6 cellular contexts compared by ENCODE assay signal in genomic region chr14:22918519-22918808, GRCh38. TPM values are rescaled to one million over a fixed set of nuclear protein-coding genes. Genes with fewer than 3 reads are reported as not detected.
DNase-seq lines count a peak whose midpoint lies in the region; ATAC-seq and TF ChIP-seq lines count a peak whose summit lies in the region.

No MANE protein-coding gene starts in this region.

- no peak for DNase-seq in esophagus squamous epithelium (lab: John Stamatoyannopoulos, UW)
- no peak for DNase-seq in stimulated activated effector memory CD8-positive, alpha-beta T cell treated with anti-CD3 and anti-CD28 coated beads, Interleukin-12 subunit alpha, Interleukin-12 subunit beta, amount 100 ng/mL, for 72 hours (ENCODE audit: low spot score in 2 of 2)
- no peak for DNase-seq in NCI-H2029 treated with DMSO at 0.1 percent for 48 hours (lab: John Stamatoyannopoulos, UW)
- no peak for DNase-seq in amniotic stem cell (lab: John Stamatoyannopoulos, UW)

- peak overlapping the region; percentile 89 for H3K9ac ChIP-seq in HUES64 (ENCODE audit: low read depth, low read length)

- H3K27me3 ChIP-seq in HUES64 (ENCODE audit: insufficient read depth, low read length) (no peaks in the 10 kb centered on the region), esophagus squamous epithelium (no peaks in the 10 kb centered on the region)

- intact Hi-C loops in esophagus squamous epithelium (cut with DNase I) = no loop called here

- peak overlapping the region; percentile 83 for H3K27ac ChIP-seq in C4-2B
- H3K27ac ChIP-seq in HUES64 (ENCODE audit: low read depth, low read length) = peak overlapping the region; percentile 97
- H3K27ac ChIP-seq in esophagus squamous epithelium = peak overlapping the region; percentile 92 to 98 (median 98)

- H3K4me3 ChIP-seq in HUES64 (ENCODE audit: low read length) = peak overlapping the region; percentile 93
- peak overlapping the region; percentile 61 to 82 (median 72) for H3K4me3 ChIP-seq in esophagus squamous epithelium

- TF ChIP-seq CTCF in C4-2B (conservative IDR thresholded peaks at IDR 0.05) (no peak), esophagus squamous epithelium (IDR thresholded peaks at IDR 0.05) (no peak)

- peaks cover 9% of the 10 kb centered on the region for H3K4me1 ChIP-seq in HUES64 (ENCODE audit: insufficient read depth, low read length)
- peaks cover 19 to 53% (median 29%) of the 10 kb centered on the region in 3 donors for H3K4me1 ChIP-seq in esophagus squamous epithelium

- 5% methylated on average over 12 of the region's 12 CpGs for WGBS in HUES64
- 1 to 2% methylated on average over 11 to 12 of the region's 12 CpGs for WGBS in esophagus squamous epithelium, 2 donors

- H3K9me3 Mint-ChIP-seq in stimulated activated effector memory CD8-positive, alpha-beta T cell treated with anti-CD3 and anti-CD28 coated beads, Interleukin-12 subunit alpha, Interleukin-12 subunit beta, amount 100 ng/mL, for 72 hours = no peaks in the 10 kb centered on the region

- H3K36me3 ChIP-seq in HUES64 (ENCODE audit: insufficient read depth, low read length) (peaks cover 54% of the 10 kb centered on the region), esophagus squamous epithelium (peaks cover 10 to 58% (median 12%) of the 10 kb centered on the region in 3 donors)

- H3K27ac Mint-ChIP-seq in stimulated activated effector memory CD8-positive, alpha-beta T cell treated with anti-CD3 and anti-CD28 coated beads, Interleukin-12 subunit alpha, Interleukin-12 subunit beta, amount 100 ng/mL, for 72 hours = peak overlapping the region; percentile 100

- H3K9me3 ChIP-seq in HUES64 (ENCODE audit: insufficient read depth, low read depth, low read length) (no peaks in the 10 kb centered on the region), esophagus squamous epithelium (no peaks in the 10 kb centered on the region)

- ATAC-seq in stimulated activated effector memory CD8-positive, alpha-beta T cell treated with anti-CD3 and anti-CD28 coated beads, Interleukin-12 subunit alpha, Interleukin-12 subunit beta, amount 100 ng/mL, for 72 hours = peak; percentile 35

- peak overlapping the region; percentile 93 for H3K4me3 Mint-ChIP-seq in stimulated activated effector memory CD8-positive, alpha-beta T cell treated with anti-CD3 and anti-CD28 coated beads, Interleukin-12 subunit alpha, Interleukin-12 subunit beta, amount 100 ng/mL, for 72 hours

- no peak for TF ChIP-seq POLR2A in esophagus squamous epithelium (IDR thresholded peaks at IDR 0.05)

- H3K4me1 Mint-ChIP-seq in stimulated activated effector memory CD8-positive, alpha-beta T cell treated with anti-CD3 and anti-CD28 coated beads, Interleukin-12 subunit alpha, Interleukin-12 subunit beta, amount 100 ng/mL, for 72 hours = peaks cover 20% of the 10 kb centered on the region

- H3K36me3 Mint-ChIP-seq in stimulated activated effector memory CD8-positive, alpha-beta T cell treated with anti-CD3 and anti-CD28 coated beads, Interleukin-12 subunit alpha, Interleukin-12 subunit beta, amount 100 ng/mL, for 72 hours = peaks cover 98% of the 10 kb centered on the region

RNA-seq across cellular contexts. Expression of gene RBM23, which starts 0.5 kb away (rescaled TPM):
- polyA plus RNA-seq in HUES64 (2013, experiment 1 of 2) = 37.8 TPM
- polyA plus RNA-seq in HUES64 (2013, experiment 2 of 2) = 39.8 TPM
- 100 to 1,000 TPM in 1 of 4 donors, 10 to 100 TPM in 3; 40.0 to 101 (median 58.9) TPM for total RNA-seq in esophagus squamous epithelium

RNA-seq across cellular contexts. Expression of gene PRMT5, which starts 10.7 kb away (rescaled TPM):
- 121 TPM for polyA plus RNA-seq in HUES64 (2013, experiment 1 of 2)
- polyA plus RNA-seq in HUES64 (2013, experiment 2 of 2) = 103 TPM
- total RNA-seq in esophagus squamous epithelium = 10 to 100 TPM; 36.5 to 75.0 (median 66.1) TPM

RNA-seq across cellular contexts. Expression of gene REM2, which starts 35.4 kb away (rescaled TPM):
- 0.50 TPM for polyA plus RNA-seq in HUES64 (2013, experiment 1 of 2)
- 1.1 TPM for polyA plus RNA-seq in HUES64 (2013, experiment 2 of 2)
- under 1 TPM; 0.19 to 0.83 (median 0.32) TPM for total RNA-seq in esophagus squamous epithelium

RNA-seq across cellular contexts. Expression of gene HAUS4, which starts 38.4 kb away (rescaled TPM):
- 47.1 TPM for polyA plus RNA-seq in HUES64 (2013, experiment 1 of 2)
- polyA plus RNA-seq in HUES64 (2013, experiment 2 of 2) = 56.2 TPM
- 10 to 100 TPM; 27.6 to 44.3 (median 33.6) TPM for total RNA-seq in esophagus squamous epithelium

RNA-seq across cellular contexts. Expression of gene LRP10, which starts 46.9 kb away (rescaled TPM):
- polyA plus RNA-seq in HUES64 (2013, experiment 1 of 2) = 13.0 TPM
- polyA plus RNA-seq in HUES64 (2013, experiment 2 of 2) = 12.5 TPM
- 100 to 1,000 TPM; 111 to 314 (median 128) TPM for total RNA-seq in esophagus squamous epithelium
